Comparison of ENCODE assay signal across 8 cellular contexts in the genomic region with DNA sequence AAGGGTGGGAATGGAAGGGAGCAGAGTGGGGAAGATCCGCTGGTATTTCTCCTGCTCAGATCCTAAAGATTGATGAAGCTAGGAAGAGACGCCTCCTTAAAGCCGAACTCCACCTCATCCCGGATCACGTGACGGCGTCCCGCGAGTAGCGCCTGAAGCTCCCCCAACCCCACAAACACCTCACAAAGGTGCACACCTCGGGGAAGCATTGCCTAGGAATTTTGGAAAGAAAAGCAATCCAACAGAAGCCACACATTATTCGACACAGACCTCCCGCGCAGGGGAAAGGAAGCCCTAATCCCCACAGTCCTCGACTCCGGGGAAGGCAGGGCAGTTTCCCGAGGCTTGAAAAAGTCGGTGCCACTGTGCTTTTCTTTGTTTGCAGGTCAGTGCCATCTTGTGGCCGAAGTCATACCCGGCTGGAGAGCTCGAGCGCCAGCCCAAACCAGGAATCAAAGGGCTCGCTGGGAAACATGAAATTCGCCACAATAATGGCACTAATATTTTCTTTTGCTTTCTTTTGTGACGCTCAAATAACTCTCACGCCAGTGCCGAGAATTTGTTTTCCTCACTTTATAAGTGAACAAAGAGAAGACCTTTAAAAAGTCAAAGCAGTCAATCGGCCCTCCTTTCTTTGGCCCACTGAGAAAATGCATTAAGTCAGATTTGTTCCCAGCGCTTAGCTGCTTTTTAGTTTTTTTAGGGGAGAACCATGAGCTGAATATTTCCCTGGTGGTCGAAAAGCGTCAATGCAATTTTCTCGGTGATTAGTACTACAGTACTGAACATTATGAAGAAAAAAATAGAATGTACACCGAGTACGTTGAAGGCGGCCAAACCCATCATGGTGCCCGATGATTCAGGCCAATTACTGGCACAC.
DNase-seq lines count a peak whose midpoint lies in the region; TF ChIP-seq lines count a peak whose summit lies in the region.

A gene (minus strand): TSS at position 71 of the 880 bp plus-strand sequence. CDS start 6,042 bp downstream, outside the sequence.

- H3K4me3 ChIP-seq in Loucy (ENCODE audit: low read length, poor library complexity, severe bottlenecking), result no peak within 1 kb of the TSS

- H3K27me3 ChIP-seq in Loucy (ENCODE audit: insufficient read depth, low read length, poor library complexity, severe bottlenecking) (no peaks in the 10 kb centered on the region), layer of hippocampus (ENCODE audit: control insufficient read depth, insufficient read depth, low read length) (peaks cover 2% of the 10 kb centered on the region)

- H2AFZ ChIP-seq in Loucy (ENCODE audit: low read length), result no peak within 1 kb of the TSS

- H3K4me2 ChIP-seq in Loucy (ENCODE audit: low read depth, low read length, poor library complexity, severe bottlenecking), result no peak within 1 kb of the TSS

- no peaks in the 10 kb centered on the region for H3K36me3 Mint-ChIP-seq in T-helper 1 cell treated with Interleukin-12 subunit alpha and Interleukin-12 subunit beta and Interleukin-4 antibody, amounts not matched to agents 30 μg/mL and 1 μg/mL, for 36 hours (ENCODE audit: low read depth)
- no peaks in the 10 kb centered on the region for H3K36me3 Mint-ChIP-seq in dendritic cell treated with granulocyte-macrophage colony-stimulating factor and Interleukin-4, amounts not matched to agents 40 ng/mL and 50 ng/mL, for 4 days (ENCODE audit: low read depth)

- intact Hi-C loops in dendritic cell treated with granulocyte-macrophage colony-stimulating factor and Interleukin-4, amounts not matched to agents 40 ng/mL and 50 ng/mL, for 4 days (cut with micrococcal nuclease), result no loop called here

- no peaks in the 10 kb centered on the region for H3F3A ChIP-seq in Loucy (ENCODE audit: low read depth)

- H3K4me3 Mint-ChIP-seq in T-helper 1 cell treated with Interleukin-12 subunit alpha and Interleukin-12 subunit beta and Interleukin-4 antibody, amounts not matched to agents 30 μg/mL and 1 μg/mL, for 36 hours, result peak within 1 kb of the TSS; percentile 62
- peak within 1 kb of the TSS; percentile 66 for H3K4me3 Mint-ChIP-seq in dendritic cell treated with granulocyte-macrophage colony-stimulating factor and Interleukin-4, amounts not matched to agents 40 ng/mL and 50 ng/mL, for 4 days

- H3K27me3 Mint-ChIP-seq in T-helper 1 cell treated with Interleukin-12 subunit alpha and Interleukin-12 subunit beta and Interleukin-4 antibody, amounts not matched to agents 30 μg/mL and 1 μg/mL, for 36 hours (ENCODE audit: low read depth), result peaks cover 59% of the 10 kb centered on the region
- H3K27me3 Mint-ChIP-seq in dendritic cell treated with granulocyte-macrophage colony-stimulating factor and Interleukin-4, amounts not matched to agents 40 ng/mL and 50 ng/mL, for 4 days, result peaks cover 53% of the 10 kb centered on the region

- DNase-seq in HCEC 1CT (peak; percentile 25), NCI-H187 (lab: John Stamatoyannopoulos, UW) (no peak)
- DNase-seq in stimulated activated CD4-positive, alpha-beta T cell treated with anti-CD3 and anti-CD28 coated beads, Interleukin-15, amount 100 ng/mL, for 48 hours (ENCODE audit: low read depth in 2 of 2), result peak; percentile 15 to 22

- no peaks in the 10 kb centered on the region for H3K9me3 Mint-ChIP-seq in T-helper 1 cell treated with Interleukin-12 subunit alpha and Interleukin-12 subunit beta and Interleukin-4 antibody, amounts not matched to agents 30 μg/mL and 1 μg/mL, for 36 hours
- no peaks in the 10 kb centered on the region for H3K9me3 Mint-ChIP-seq in dendritic cell treated with granulocyte-macrophage colony-stimulating factor and Interleukin-4, amounts not matched to agents 40 ng/mL and 50 ng/mL, for 4 days

- H4K20me1 ChIP-seq in Loucy (ENCODE audit: insufficient read depth, low read length, poor library complexity, severe bottlenecking), result no peaks in the 10 kb centered on the region

- H3K27ac ChIP-seq in layer of hippocampus (ENCODE audit: low read depth, low read length), result peak within 1 kb of the TSS; percentile 42

- TF ChIP-seq CTCF in GM12872 (IDR thresholded peaks at IDR 0.05; ENCODE audit: insufficient read depth, low read depth, low read length), result peak; percentile 64
- TF ChIP-seq CTCF in Loucy (conservative IDR thresholded peaks at IDR 0.05; ENCODE audit: low read length), result peak; percentile 43

- no peaks in the 10 kb centered on the region for H3K9me2 ChIP-seq in Loucy (replicated peaks; ENCODE audit: low read depth, low read length)

- no peaks in the 10 kb centered on the region for H3K36me3 ChIP-seq in Loucy (ENCODE audit: insufficient read depth, low read length)

- H3K4me1 ChIP-seq in Loucy (ENCODE audit: insufficient read depth, low read length, poor library complexity, severe bottlenecking), result no peaks in the 10 kb centered on the region

- H3K4me1 Mint-ChIP-seq in T-helper 1 cell treated with Interleukin-12 subunit alpha and Interleukin-12 subunit beta and Interleukin-4 antibody, amounts not matched to agents 30 μg/mL and 1 μg/mL, for 36 hours (ENCODE audit: low read depth), result peaks cover 6% of the 10 kb centered on the region
- H3K4me1 Mint-ChIP-seq in dendritic cell treated with granulocyte-macrophage colony-stimulating factor and Interleukin-4, amounts not matched to agents 40 ng/mL and 50 ng/mL, for 4 days (ENCODE audit: low read depth), result peaks cover 9% of the 10 kb centered on the region

- H3K27ac Mint-ChIP-seq in T-helper 1 cell treated with Interleukin-12 subunit alpha and Interleukin-12 subunit beta and Interleukin-4 antibody, amounts not matched to agents 30 μg/mL and 1 μg/mL, for 36 hours, result no peak within 1 kb of the TSS
- H3K27ac Mint-ChIP-seq in dendritic cell treated with granulocyte-macrophage colony-stimulating factor and Interleukin-4, amounts not matched to agents 40 ng/mL and 50 ng/mL, for 4 days, result no peak within 1 kb of the TSS

- no peak within 1 kb of the TSS for H3K9ac ChIP-seq in Loucy (ENCODE audit: low read depth, low read length, poor library complexity, severe bottlenecking)

- H3K9me3 ChIP-seq in Loucy (ENCODE audit: insufficient read depth, low read depth, low read length), result no peaks in the 10 kb centered on the region

- no peaks in the 10 kb centered on the region for H3K79me2 ChIP-seq in Loucy (ENCODE audit: insufficient read depth, low read length)

Comparison
In these comparisons a context has a peak if more than half of its experiments do, and no peak if none do; other contexts are left out.
1. DNase-seq: peak in HCEC 1CT (single experiment) and stimulated activated CD4-positive, alpha-beta T cell treated with anti-CD3 and anti-CD28 coated beads, Interleukin-15, amount 100 ng/mL, for 48 hours (2 of 2); none in NCI-H187 (0 of 2).